Comparison of ENCODE assay signal across 8 cellular contexts in the genomic region with DNA sequence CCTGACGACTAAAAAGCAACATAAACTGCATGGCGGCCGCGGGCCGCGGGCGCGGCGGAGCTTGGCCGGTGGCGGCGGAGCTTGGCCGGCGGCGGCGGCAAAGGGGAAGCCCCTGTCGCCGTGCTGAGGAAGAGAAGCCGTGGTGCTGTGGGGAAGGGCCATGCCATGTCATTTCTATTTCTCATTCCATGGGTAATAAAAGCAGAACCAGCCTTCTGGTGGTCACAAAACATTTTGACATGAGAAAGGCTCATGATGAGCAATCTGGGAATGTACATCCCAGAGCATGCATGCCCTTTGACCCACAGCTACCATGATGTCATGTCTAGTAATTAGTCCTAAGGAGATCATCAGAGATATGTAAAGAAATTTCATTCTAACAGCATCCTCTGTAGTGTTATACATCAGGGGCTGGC. TPM values are rescaled to one million over a fixed set of nuclear protein-coding genes. Genes with fewer than 3 reads are reported as not detected.
DNase-seq lines count a peak whose midpoint lies in the region; ATAC-seq and TF ChIP-seq lines count a peak whose summit lies in the region.

No MANE protein-coding gene starts in this region.

- H3K36me3 ChIP-seq in CD8-positive, alpha-beta T cell (ENCODE audit: insufficient read depth, low read length), result no peaks in the 10 kb centered on the region

- DNase-seq in CD8-positive, alpha-beta T cell, result peak in 2 of 7 experiments; percentile 7 to 52
- DNase-seq in HL-60 (ENCODE audit: low read depth in 1 of 2, low spot score in 1 of 2) (peak in 1 of 2 experiments; percentile 73), fibroblast of the conjunctiva (ENCODE audit: low read depth) (peak; percentile 39), DMS153 (lab: John Stamatoyannopoulos, UW) (no peak), NCI-H146 (lab: John Stamatoyannopoulos, UW) (no peak)
- DNase-seq in activated CD8-positive, alpha-beta T cell treated with anti-CD3 and anti-CD28 coated beads for 36 hours, result peak; percentile 45
- peak; percentile 18 for DNase-seq in stimulated activated CD4-positive, alpha-beta T cell treated with anti-CD3 and anti-CD28 coated beads, Interleukin-1b, Interleukin-23, amount 100 ng/mL, for 48 hours

- H3K9me3 ChIP-seq in CD8-positive, alpha-beta T cell (ENCODE audit: low read length), result no peaks in the 10 kb centered on the region

- peaks cover 6% of the 10 kb centered on the region for H3K27me3 ChIP-seq in CD8-positive, alpha-beta T cell (ENCODE audit: insufficient read depth, low read length)
- H3K27me3 ChIP-seq in HL-60 (ENCODE audit: insufficient read depth, poor library complexity, severe bottlenecking), result no peaks in the 10 kb centered on the region

- H3K9me3 Mint-ChIP-seq in CD8-positive, alpha-beta T cell, result no peaks in the 10 kb centered on the region
- no peaks in the 10 kb centered on the region for H3K9me3 Mint-ChIP-seq in activated CD8-positive, alpha-beta T cell treated with anti-CD3 and anti-CD28 coated beads for 36 hours

- H3K27ac Mint-ChIP-seq in CD8-positive, alpha-beta T cell, result no peak overlapping the region
- H3K27ac Mint-ChIP-seq in activated CD8-positive, alpha-beta T cell treated with anti-CD3 and anti-CD28 coated beads for 36 hours, result no peak overlapping the region

- H3K27ac ChIP-seq in CD8-positive, alpha-beta T cell (ENCODE audit: low read depth, low read length), result no peak overlapping the region
- peak overlapping the region; percentile 72 for H3K27ac ChIP-seq in HL-60 (replicated peaks)

- H3K4me3 ChIP-seq in CD8-positive, alpha-beta T cell (ENCODE audit: low read depth, low read length), result no peak overlapping the region
- H3K4me3 ChIP-seq in HL-60 (replicated peaks; ENCODE audit: insufficient read depth, low read length), result 0 out of 2 replicates have a peak overlapping the region, but pooled peaks have one; percentile 9

- H3K4me1 ChIP-seq in CD8-positive, alpha-beta T cell (ENCODE audit: insufficient read depth, low read length), result peaks cover 5% of the 10 kb centered on the region

- TF ChIP-seq CTCF in CD8-positive, alpha-beta T cell (IDR thresholded peaks at IDR 0.05), result no peak
- no peak for TF ChIP-seq CTCF in HL-60 (IDR thresholded peaks at IDR 0.05; ENCODE audit: insufficient read depth, low read length)
- TF ChIP-seq CTCF in activated CD8-positive, alpha-beta T cell treated with anti-CD3 and anti-CD28 coated beads for 36 hours (IDR thresholded peaks at IDR 0.05), result no peak

- CTCF ChIA-PET in CD8-positive, alpha-beta T cell (lab: Charles Lee), result no interaction called here
- CTCF ChIA-PET in activated CD8-positive, alpha-beta T cell treated with anti-CD3 and anti-CD28 coated beads for 36 hours (lab: Charles Lee), result no interaction called here

- H3K4me3 Mint-ChIP-seq in CD8-positive, alpha-beta T cell, result peak overlapping the region; percentile 69
- H3K4me3 Mint-ChIP-seq in activated CD8-positive, alpha-beta T cell treated with anti-CD3 and anti-CD28 coated beads for 36 hours, result peak overlapping the region; percentile 62

- intact Hi-C loops in CD8-positive, alpha-beta T cell (cut with DNase I, micrococcal nuclease), result loop anchor here (10.0 kb wide), 2 partner anchors 332 to 532 kb away; no protein-coding TSS in a partner anchor
- intact Hi-C loops in activated CD8-positive, alpha-beta T cell treated with anti-CD3 and anti-CD28 coated beads for 36 hours (cut with micrococcal nuclease), result loop anchor here (10.0 kb wide), 1 partner anchor 332 kb away; no protein-coding TSS in a partner anchor

- H3K4me1 Mint-ChIP-seq in CD8-positive, alpha-beta T cell (ENCODE audit: low read depth), result peaks cover 11% of the 10 kb centered on the region
- peaks cover 17% of the 10 kb centered on the region for H3K4me1 Mint-ChIP-seq in activated CD8-positive, alpha-beta T cell treated with anti-CD3 and anti-CD28 coated beads for 36 hours (ENCODE audit: low read depth)

- POLR2A ChIA-PET in CD8-positive, alpha-beta T cell (lab: Charles Lee), result interaction anchor here (0.6 kb wide), 1 partner anchor 279 kb away, joined by 3 read pairs; no protein-coding TSS in a partner anchor
- POLR2A ChIA-PET in activated CD8-positive, alpha-beta T cell treated with anti-CD3 and anti-CD28 coated beads for 36 hours (lab: Charles Lee), result no interaction called here

- ATAC-seq in CD8-positive, alpha-beta T cell, result peak; percentile 65
- peak; percentile 83 for ATAC-seq in activated CD8-positive, alpha-beta T cell treated with anti-CD3 and anti-CD28 coated beads for 36 hours
- ATAC-seq in GM21717 (IDR thresholded peaks at IDR 0.05; ENCODE audit: unreplicated experiment), result no peak

- peaks cover 37% of the 10 kb centered on the region for H3K27me3 Mint-ChIP-seq in CD8-positive, alpha-beta T cell (ENCODE audit: low read depth)
- H3K27me3 Mint-ChIP-seq in activated CD8-positive, alpha-beta T cell treated with anti-CD3 and anti-CD28 coated beads for 36 hours, result peaks cover 27% of the 10 kb centered on the region

- H3K36me3 Mint-ChIP-seq in CD8-positive, alpha-beta T cell, result no peaks in the 10 kb centered on the region
- H3K36me3 Mint-ChIP-seq in activated CD8-positive, alpha-beta T cell treated with anti-CD3 and anti-CD28 coated beads for 36 hours (ENCODE audit: low read depth), result no peaks in the 10 kb centered on the region

RNA-seq across cellular contexts. Expression of a gene that starts 23.9 kb away (rescaled TPM):
- total RNA-seq in CD8-positive, alpha-beta T cell, result 1 to 10 TPM; 8.8 to 9.1 TPM
- total RNA-seq in activated CD8-positive, alpha-beta T cell treated with anti-CD3 and anti-CD28 coated beads for 36 hours, result 10 to 100 TPM; 27.7 to 29.0 TPM

RNA-seq across cellular contexts. Expression of a gene that starts 47.1 kb away (rescaled TPM):
- not detected for total RNA-seq in CD8-positive, alpha-beta T cell
- not detected for total RNA-seq in activated CD8-positive, alpha-beta T cell treated with anti-CD3 and anti-CD28 coated beads for 36 hours

Comparison
In these comparisons a context has a peak if more than half of its experiments do, and no peak if none do; other contexts are left out.
1. DNase-seq: peak in activated CD8-positive, alpha-beta T cell treated with anti-CD3 and anti-CD28 coated beads for 36 hours (single experiment), fibroblast of the conjunctiva (single experiment) and stimulated activated CD4-positive, alpha-beta T cell treated with anti-CD3 and anti-CD28 coated beads, Interleukin-1b, Interleukin-23, amount 100 ng/mL, for 48 hours (single experiment); none in DMS153 (single experiment) and NCI-H146 (single experiment).